29 cellular contexts compared by ENCODE assay signal in genomic region chr7:49125246-49125645, GRCh38.
"Had no signal": no experiment of that assay in that cellular context is flagged by ENCODE, and none has a peak within 500 bp of the region (broad histone marks: within the 10 kb centered on the region; RNA-seq: fewer than 3 reads in every experiment).

No MANE protein-coding gene starts in this region.

- ATAC-seq: natural killer cell; pancreas; right cardiac atrium; sciatic nerve; stimulated activated naive B cell treated with anti-CD40 and anti-IgM and Interleukin-4, amounts not matched to agents 10 μg/mL and 1 μg/mL and 100 μg/mL, for 72 hours; stimulated activated naive CD8-positive, alpha-beta T cell treated with anti-CD3 and anti-CD28 coated beads, Interleukin-15, Interleukin-2, amounts not matched to agents 100 U/mL and 50 U/mL, for 24 hours had no signal

- H3K79me2 ChIP-seq: hepatocyte had no signal

- H3K9me3 ChIP-seq: left ventricle myocardium inferior, pancreas, prostate gland, stomach, testis, thyroid gland, transverse colon, upper lobe of left lung, vagina had no signal

- H3K27me3 ChIP-seq: hepatocyte, pancreas, stomach, testis, thyroid gland, transverse colon, upper lobe of left lung, vagina had no signal

- H3K9me3 Mint-ChIP-seq: nephron progenitor cell had no signal

- H3K4me2 ChIP-seq: hepatocyte had no signal

- H3K36me3 Mint-ChIP-seq: mesothelial cell of epicardium; naive B cell; natural killer cell; stimulated activated naive B cell treated with anti-CD40 and anti-IgM and Interleukin-4, amounts not matched to agents 10 μg/mL and 1 μg/mL and 100 μg/mL, for 72 hours had no signal

- H3K27ac ChIP-seq: hepatocyte, left ventricle myocardium inferior, pancreas, prostate gland, skin epidermis, stomach, testis, thyroid gland, transverse colon, upper lobe of left lung, vagina had no signal

- H2AFZ ChIP-seq: hepatocyte had no signal

- H3K27ac Mint-ChIP-seq: mesothelial cell of epicardium; naive B cell; natural killer cell; nephron progenitor cell; stimulated activated naive B cell treated with anti-CD40 and anti-IgM and Interleukin-4, amounts not matched to agents 10 μg/mL and 1 μg/mL and 100 μg/mL, for 72 hours had no signal

- FAIRE-seq: pancreas had no signal

- H3K4me1 ChIP-seq: left ventricle myocardium inferior, pancreas, prostate gland, stomach, testis, thyroid gland, transverse colon, upper lobe of left lung, vagina had no signal

- DNase-seq: islet precursor cell; left ventricle myocardium inferior; mesendoderm; naive B cell; natural killer cell; nephron progenitor cell; nucleus accumbens; pancreas; posterior cingulate gyrus; retina; right cardiac atrium; stimulated activated CD4-positive, alpha-beta T cell treated with anti-CD3 and anti-CD28 coated beads, Interleukin-12 subunit alpha, Interleukin-12 subunit beta, amount 100 ng/mL, for 4 hours; stimulated activated CD4-positive, alpha-beta T cell treated with anti-CD3 and anti-CD28 coated beads, Interleukin-15, amount 100 ng/mL, for 24 hours; stimulated activated CD4-positive, alpha-beta T cell treated with anti-CD3 and anti-CD28 coated beads, Interleukin-2, amount 100 ng/mL, for 24 hours; stimulated activated CD4-positive, alpha-beta T cell treated with anti-CD3 and anti-CD28 coated beads, Interleukin-4, amount 100 ng/mL, for 1 hour; stimulated activated naive B cell treated with anti-CD40 and anti-IgM and Interleukin-4, amounts not matched to agents 10 μg/mL and 1 μg/mL and 100 μg/mL, for 72 hours; stimulated activated naive CD8-positive, alpha-beta T cell treated with anti-CD3 and anti-CD28 coated beads, Interleukin-15, Interleukin-2, amounts not matched to agents 100 U/mL and 50 U/mL, for 24 hours; stomach; testis; thyroid gland; transverse colon; upper lobe of left lung had no signal

- H3K4me3 ChIP-seq: hepatocyte, left ventricle myocardium inferior, lung, pancreas, prostate gland, skin epidermis, stomach, testis, thyroid gland, transverse colon, upper lobe of left lung, vagina had no signal

- H3K27me3 Mint-ChIP-seq: naive B cell; stimulated activated naive B cell treated with anti-CD40 and anti-IgM and Interleukin-4, amounts not matched to agents 10 μg/mL and 1 μg/mL and 100 μg/mL, for 72 hours had no signal

- H3K4me1 Mint-ChIP-seq: mesothelial cell of epicardium; naive B cell; natural killer cell; stimulated activated naive B cell treated with anti-CD40 and anti-IgM and Interleukin-4, amounts not matched to agents 10 μg/mL and 1 μg/mL and 100 μg/mL, for 72 hours had no signal

- H3K36me3 ChIP-seq: left ventricle myocardium inferior, pancreas, prostate gland, stomach, thyroid gland, transverse colon, upper lobe of left lung, vagina had no signal

- H3K4me3 Mint-ChIP-seq: mesothelial cell of epicardium; naive B cell; natural killer cell; nephron progenitor cell; stimulated activated naive B cell treated with anti-CD40 and anti-IgM and Interleukin-4, amounts not matched to agents 10 μg/mL and 1 μg/mL and 100 μg/mL, for 72 hours had no signal
